8 cellular contexts compared by ENCODE assay signal in the genomic region with DNA sequence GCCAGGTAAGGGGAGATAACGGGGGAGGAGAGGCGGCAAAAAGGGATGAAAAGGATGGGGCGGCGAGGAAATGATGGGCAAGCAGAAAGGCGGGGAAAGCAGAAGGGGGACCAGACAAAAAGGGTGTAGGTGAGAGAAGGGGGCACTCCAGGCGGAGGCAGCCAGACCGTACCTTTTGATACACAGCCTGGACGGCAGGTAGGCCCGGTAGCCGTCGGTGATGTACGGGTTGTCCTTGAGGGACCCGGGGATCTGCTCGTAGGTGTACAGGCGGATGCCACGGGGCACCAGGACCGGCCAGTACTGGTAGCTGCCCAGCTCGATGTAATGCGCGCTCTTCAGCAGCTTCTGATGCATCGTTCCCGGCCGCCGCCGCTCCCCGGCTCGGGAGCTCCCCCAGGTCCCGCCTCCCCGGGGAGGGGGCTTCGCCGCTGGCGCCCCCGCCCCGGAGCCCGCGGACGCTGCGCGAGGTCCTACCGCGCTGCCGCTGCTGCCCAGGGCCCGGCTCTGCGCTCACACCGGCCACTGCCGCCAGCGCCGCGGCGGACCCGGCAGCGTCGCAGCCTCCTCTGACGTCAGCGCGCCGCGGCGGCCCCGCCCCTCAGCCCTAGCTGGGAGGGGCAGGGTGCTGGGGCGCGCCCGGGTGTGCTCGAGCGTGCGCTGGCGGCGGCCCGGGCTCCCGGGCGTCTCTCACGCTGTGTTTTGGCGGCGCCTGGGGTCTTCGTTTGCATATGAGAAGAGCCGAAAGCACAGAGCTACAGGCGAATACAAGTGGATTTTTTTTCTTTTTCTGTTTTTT. TPM values are rescaled to one million over a fixed set of nuclear protein-coding genes. Genes with fewer than 3 reads are reported as not detected.
A peak's percentile ranks its signal among the peaks of the same experiment; 100 is the strongest.
DNase-seq lines count a peak whose midpoint lies in the region; ATAC-seq, FAIRE-seq and TF ChIP-seq lines count a peak whose summit lies in the region.

A gene with protein sequence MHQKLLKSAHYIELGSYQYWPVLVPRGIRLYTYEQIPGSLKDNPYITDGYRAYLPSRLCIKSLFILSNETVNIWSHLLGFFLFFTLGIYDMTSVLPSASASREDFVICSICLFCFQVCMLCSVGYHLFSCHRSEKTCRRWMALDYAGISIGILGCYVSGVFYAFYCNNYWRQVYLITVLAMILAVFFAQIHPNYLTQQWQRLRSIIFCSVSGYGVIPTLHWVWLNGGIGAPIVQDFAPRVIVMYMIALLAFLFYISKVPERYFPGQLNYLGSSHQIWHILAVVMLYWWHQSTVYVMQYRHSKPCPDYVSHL (minus strand): TSS at position 571 of the 799 bp plus-strand sequence. CDS start 214 bp downstream, at position 357.

- H3K27me3 ChIP-seq in heart left ventricle (no peaks in the 10 kb centered on the region), upper lobe of left lung (no peaks in the 10 kb centered on the region)

- peak; percentile 96 for FAIRE-seq in GM12891 (lab: Jason Lieb, UNC)

- H3K36me3 Mint-ChIP-seq in activated naive CD8-positive, alpha-beta T cell treated with anti-CD3 and anti-CD28 coated beads, Interleukin-2, amount 50 U/mL, for 24 hours (ENCODE audit: low read depth) = no peaks in the 10 kb centered on the region

- H3K27ac Mint-ChIP-seq in activated naive CD8-positive, alpha-beta T cell treated with anti-CD3 and anti-CD28 coated beads, Interleukin-2, amount 50 U/mL, for 24 hours = peak within 1 kb of the TSS; percentile 77

- H3K4me1 Mint-ChIP-seq in activated naive CD8-positive, alpha-beta T cell treated with anti-CD3 and anti-CD28 coated beads, Interleukin-2, amount 50 U/mL, for 24 hours = peaks cover 38% of the 10 kb centered on the region

- H3K4me3 Mint-ChIP-seq in activated naive CD8-positive, alpha-beta T cell treated with anti-CD3 and anti-CD28 coated beads, Interleukin-2, amount 50 U/mL, for 24 hours = peak within 1 kb of the TSS; percentile 97

- no peak for TF ChIP-seq EP300 in upper lobe of left lung (IDR thresholded peaks at IDR 0.05)

- H3K27ac ChIP-seq in heart left ventricle = peak within 1 kb of the TSS in 11 of 12 donors; percentile 15 to 82 (median 67)
- H3K27ac ChIP-seq in upper lobe of left lung = peak within 1 kb of the TSS; percentile 50 to 82 (median 68)

- intact Hi-C loops in heart left ventricle (cut with DNase I) (no loop called here), posterior vena cava (cut with DNase I) (no loop called here)

- DNase-seq in GM12891 (ENCODE audit: insufficient read length, low spot score) = peak; percentile 78
- DNase-seq in NCI-H1105 (lab: John Stamatoyannopoulos, UW) = peak; percentile 74
- peak; percentile 78 for DNase-seq in T follicular helper cell (ENCODE audit: low read depth)
- peak; percentile 88 for DNase-seq in activated naive CD8-positive, alpha-beta T cell treated with anti-CD3 and anti-CD28 coated beads, Interleukin-2, amount 50 U/mL, for 24 hours
- peak; percentile 86 to 95 (median 88) for DNase-seq in heart left ventricle
- DNase-seq in posterior vena cava (ENCODE audit: low spot score) = peak; percentile 95
- DNase-seq in upper lobe of left lung = peak; percentile 87 to 99

- H3K9me3 ChIP-seq in heart left ventricle (no peaks in the 10 kb centered on the region), upper lobe of left lung (no peaks in the 10 kb centered on the region)

- TF ChIP-seq CTCF in heart left ventricle (IDR thresholded peaks at IDR 0.05) (no peak), upper lobe of left lung (IDR thresholded peaks at IDR 0.05) (peak in 3 of 6 experiments; percentile 6 to 43 (median 17))

- TF ChIP-seq POLR2A in GM12891 (IDR thresholded peaks at IDR 0.05; ENCODE audit: low read depth, low read length) (no peak; the same call in 1 of the 2 replicates), heart left ventricle (IDR thresholded peaks at IDR 0.05) (peak; percentile 52 to 88), upper lobe of left lung (IDR thresholded peaks at IDR 0.05) (peak in 3 of 4 donors; percentile 70 to 90 (median 84))

- H3K4me3 ChIP-seq in heart left ventricle = peak within 1 kb of the TSS; percentile 73 to 99 (median 88)
- peak within 1 kb of the TSS; percentile 69 to 85 (median 82) for H3K4me3 ChIP-seq in upper lobe of left lung

- 0 to 1% (median 0%) methylated on average over 32 to 77 of the region's 77 CpGs for WGBS in heart left ventricle, 4 donors
- 1% methylated on average over 30 to 45 of the region's 77 CpGs for WGBS in upper lobe of left lung, 2 donors

- peaks cover 0 to 21% (median 13%) of the 10 kb centered on the region in 12 donors for H3K4me1 ChIP-seq in heart left ventricle
- peaks cover 5 to 21% (median 12%) of the 10 kb centered on the region in 4 donors for H3K4me1 ChIP-seq in upper lobe of left lung

- no peaks in the 10 kb centered on the region for H3K9me3 Mint-ChIP-seq in activated naive CD8-positive, alpha-beta T cell treated with anti-CD3 and anti-CD28 coated beads, Interleukin-2, amount 50 U/mL, for 24 hours

- peaks cover 12% of the 10 kb centered on the region for H3K27me3 Mint-ChIP-seq in activated naive CD8-positive, alpha-beta T cell treated with anti-CD3 and anti-CD28 coated beads, Interleukin-2, amount 50 U/mL, for 24 hours

- H3K36me3 ChIP-seq in heart left ventricle = peaks cover 0 to under 1% (median 0%) of the 10 kb centered on the region in 9 donors
- no peaks in the 10 kb centered on the region for H3K36me3 ChIP-seq in upper lobe of left lung

- peak; percentile 99 for ATAC-seq in HG02642 (IDR thresholded peaks at IDR 0.05; ENCODE audit: poor library complexity, unreplicated experiment)
- peak; percentile 98 for ATAC-seq in activated naive CD8-positive, alpha-beta T cell treated with anti-CD3 and anti-CD28 coated beads, Interleukin-2, amount 50 U/mL, for 24 hours
- ATAC-seq in heart left ventricle = peak; percentile 95 to 100 (median 100)
- peak; percentile 95 to 99 for ATAC-seq in upper lobe of left lung (ENCODE audit: low FRiP score in 2 of 2)

TF ChIP-seq in GM12891, 5 proteins besides CTCF, POLR2A, EP300 and RAD21:
- TF ChIP-seq PAX5 (IDR thresholded peaks at IDR 0.05; ENCODE audit: insufficient read depth, low read length, severe bottlenecking) = peak; percentile 62
- TF ChIP-seq TAF1 (IDR thresholded peaks at IDR 0.05; ENCODE audit: low read depth, low read length) = no peak

RNA-seq across cellular contexts. Expression of the gene that starts here (rescaled TPM):
- 1.4 TPM for polyA plus RNA-seq in GM12891 (2012; ENCODE audit: low read depth, missing spikeins)
- 10 to 100 TPM in 2 of 9 donors, 1 to 10 TPM in 7; 6.7 to 14.1 (median 9.0) TPM for total RNA-seq in heart left ventricle
- polyA plus RNA-seq in heart left ventricle = 1 to 10 TPM; 1.9 to 7.7 TPM
- total RNA-seq in posterior vena cava = 10 to 100 TPM; 11.5 to 13.0 TPM
- total RNA-seq in upper lobe of left lung = 10 to 100 TPM in 1 of 6 donors, 1 to 10 TPM in 5; 3.4 to 14.2 (median 9.0) TPM

Comparison
In these comparisons a context has a peak if more than half of its experiments do, and no peak if none do; other contexts are left out.
1. Peak in every context shown above with its lines: DNase-seq, ATAC-seq, H3K4me3 ChIP-seq and H3K27ac ChIP-seq.